ENCODE assay signal across 11 cellular contexts in the genomic region with DNA sequence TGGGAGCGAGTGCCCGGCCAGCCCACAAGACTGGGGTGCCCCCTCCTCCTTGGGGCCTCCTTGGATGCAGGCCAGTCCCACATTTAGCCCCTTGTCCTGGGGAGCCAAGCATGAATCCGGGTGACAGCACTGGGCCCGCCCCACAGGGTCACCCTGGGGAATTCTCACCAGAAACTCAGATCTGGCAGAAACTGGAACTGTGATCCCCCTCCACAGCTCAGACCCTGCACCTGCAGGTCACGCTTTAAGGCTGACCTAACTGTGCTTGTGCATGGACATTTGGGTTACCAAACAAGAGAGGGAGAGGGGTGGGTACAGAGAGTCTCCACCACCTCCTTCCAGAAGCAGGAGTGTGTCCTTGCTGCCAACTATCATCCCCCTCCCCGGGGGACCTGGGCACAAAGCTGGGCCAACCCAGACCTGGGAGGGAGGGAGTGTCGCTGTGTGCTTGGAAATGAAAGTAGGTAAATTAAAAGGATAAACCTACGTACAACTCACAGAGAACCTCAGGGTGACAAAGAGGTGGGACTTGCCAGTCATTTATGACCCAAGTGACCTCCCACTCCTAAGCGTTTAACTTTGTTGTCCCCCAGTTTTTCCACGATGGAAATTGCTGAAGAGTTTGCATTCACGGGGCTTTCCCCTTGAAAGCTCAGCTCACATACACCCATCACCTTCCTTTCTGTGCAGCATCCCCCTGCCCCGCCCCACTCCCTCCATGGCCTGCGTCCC. TPM values are rescaled to one million over a fixed set of nuclear protein-coding genes. Genes with fewer than 3 reads are reported as not detected.
DNase-seq lines count a peak whose midpoint lies in the region; ATAC-seq and TF ChIP-seq lines count a peak whose summit lies in the region.
"Had no signal": no experiment of that assay in that cellular context is flagged by ENCODE, and none has a peak within 500 bp of the region (broad histone marks: within the 10 kb centered on the region; RNA-seq: fewer than 3 reads in every experiment).

No MANE protein-coding gene starts in this region.

- DNase-seq in activated T-cell treated with anti-CD3 and anti-CD28 coated beads, Interleukin-2, amount 50 U/mL, for 72 hours = no peak
- DNase-seq in activated T-cell treated with anti-CD3 and anti-CD28 coated beads, Interleukin-2, amount 50 U/mL, for 48 hours = no peak
- DNase-seq in stomach (peak; percentile 24), NCI-H1092 treated with DMSO at 0.1 percent for 48 hours (lab: John Stamatoyannopoulos, UW) (no peak), COR-L47 (lab: John Stamatoyannopoulos, UW) (no peak), NCI-H1930 (lab: John Stamatoyannopoulos, UW) (no peak)
- DNase-seq: glutamatergic neuron had no signal

- H3K27ac ChIP-seq in stomach = peak overlapping the region in 1 of 5 donors; percentile 53

- H3K36me3 Mint-ChIP-seq in activated T-cell treated with anti-CD3 and anti-CD28 coated beads, Interleukin-2, amount 50 U/mL, for 72 hours (ENCODE audit: insufficient read depth in 2 of 2) = no peaks in the 10 kb centered on the region
- H3K36me3 Mint-ChIP-seq in IgD-negative memory B cell = no peaks in the 10 kb centered on the region

- peaks cover 18 to 55% (median 44%) of the 10 kb centered on the region in 4 donors for H3K36me3 ChIP-seq in stomach

- peak overlapping the region in 1 of 2 donors; percentile 16 for H3K4me3 Mint-ChIP-seq in activated T-cell treated with anti-CD3 and anti-CD28 coated beads, Interleukin-2, amount 50 U/mL, for 72 hours
- H3K4me3 Mint-ChIP-seq in IgD-negative memory B cell = peak overlapping the region; percentile 67 to 95 (median 86)

- TF ChIP-seq EP300 in stomach (IDR thresholded peaks at IDR 0.05) = no peak

- no peak for TF ChIP-seq POLR2A in stomach (IDR thresholded peaks at IDR 0.05)

- ATAC-seq in activated T-cell treated with anti-CD3 and anti-CD28 coated beads, Interleukin-2, amount 50 U/mL, for 72 hours (replicated peaks in 1 of 2) = peak; percentile 12 to 34
- ATAC-seq in HG02571 (IDR thresholded peaks at IDR 0.05; ENCODE audit: unreplicated experiment) = peak; percentile 74

- H3K27me3 ChIP-seq in stomach = no peaks in the 10 kb centered on the region

- TF ChIP-seq CTCF in stomach (IDR thresholded peaks at IDR 0.05) = no peak

- 80 to 89% (median 87%) methylated on average over 10 to 13 of the region's 13 CpGs for WGBS in stomach, 5 donors

- no peak overlapping the region for H3K27ac Mint-ChIP-seq in activated T-cell treated with anti-CD3 and anti-CD28 coated beads, Interleukin-2, amount 50 U/mL, for 72 hours
- peak overlapping the region; percentile 93 to 99 (median 94) for H3K27ac Mint-ChIP-seq in IgD-negative memory B cell

- no peaks in the 10 kb centered on the region for H3K9me3 ChIP-seq in stomach
- H3K9me3 ChIP-seq: thoracic aorta had no signal

- no peaks in the 10 kb centered on the region for H3K27me3 Mint-ChIP-seq in activated T-cell treated with anti-CD3 and anti-CD28 coated beads, Interleukin-2, amount 50 U/mL, for 72 hours (ENCODE audit: low read depth)
- H3K27me3 Mint-ChIP-seq in IgD-negative memory B cell = no peaks in the 10 kb centered on the region

- intact Hi-C loops in stomach (cut with DNase I; ENCODE audit: low total_unique reads) = no loop called here

- peaks cover 39% of the 10 kb centered on the region for H3K4me1 Mint-ChIP-seq in activated T-cell treated with anti-CD3 and anti-CD28 coated beads, Interleukin-2, amount 50 U/mL, for 72 hours (ENCODE audit: low read depth)
- peaks cover 34 to 53% (median 43%) of the 10 kb centered on the region in 3 donors for H3K4me1 Mint-ChIP-seq in IgD-negative memory B cell

- H3K4me1 ChIP-seq in stomach = peaks cover 27 to 42% (median 34%) of the 10 kb centered on the region in 4 donors

- no peak overlapping the region for H3K4me3 ChIP-seq in stomach
- H3K4me3 ChIP-seq: thoracic aorta had no signal

- no peaks in the 10 kb centered on the region for H3K9me3 Mint-ChIP-seq in activated T-cell treated with anti-CD3 and anti-CD28 coated beads, Interleukin-2, amount 50 U/mL, for 72 hours
- no peaks in the 10 kb centered on the region for H3K9me3 Mint-ChIP-seq in IgD-negative memory B cell

RNA-seq across cellular contexts. Expression of gene ITM2C, which starts 9.1 kb away (rescaled TPM):
- total RNA-seq in activated T-cell treated with anti-CD3 and anti-CD28 coated beads, Interleukin-2, amount 50 U/mL, for 72 hours = 10 to 100 TPM; 42.8 to 58.7 TPM
- polyA plus RNA-seq in IgD-negative memory B cell (162 TPM), stomach (10 to 100 TPM; 26.9 to 40.8 (median 32.2) TPM)
- total RNA-seq in stomach = 1,000 to 10,000 TPM in 1 of 5 donors, 100 to 1,000 TPM in 2, 10 to 100 TPM in 2; 35.6 to 1,030 (median 105) TPM

RNA-seq across cellular contexts. Expression of gene GPR55, which starts 51.2 kb away (rescaled TPM):
- 1 to 10 TPM; 6.8 to 9.8 TPM for total RNA-seq in activated T-cell treated with anti-CD3 and anti-CD28 coated beads, Interleukin-2, amount 50 U/mL, for 72 hours
- polyA plus RNA-seq in IgD-negative memory B cell = 1.9 TPM
- total RNA-seq in stomach = under 1 TPM in 1 of 5 donors, not detected in 4; 0.37 TPM
- polyA plus RNA-seq in stomach = under 1 TPM in 2 of 3 donors, not detected in 1; 0.13 to 0.19 TPM
- total RNA-seq: renal cortical epithelial cell, thoracic aorta had no signal

Comparison
In these comparisons a context has a peak if more than half of its experiments do, and no peak if none do; other contexts are left out.
1. RNA of gene GPR55, which starts 51.2 kb away (total RNA-seq): 6.8 to 9.8 TPM in activated T-cell treated with anti-CD3 and anti-CD28 coated beads, Interleukin-2, amount 50 U/mL, for 72 hours; 0.37 TPM in stomach; every median in the first group is over 4 times any median in the second.